1 cellular context compared by ENCODE assay signal in the genomic region with DNA sequence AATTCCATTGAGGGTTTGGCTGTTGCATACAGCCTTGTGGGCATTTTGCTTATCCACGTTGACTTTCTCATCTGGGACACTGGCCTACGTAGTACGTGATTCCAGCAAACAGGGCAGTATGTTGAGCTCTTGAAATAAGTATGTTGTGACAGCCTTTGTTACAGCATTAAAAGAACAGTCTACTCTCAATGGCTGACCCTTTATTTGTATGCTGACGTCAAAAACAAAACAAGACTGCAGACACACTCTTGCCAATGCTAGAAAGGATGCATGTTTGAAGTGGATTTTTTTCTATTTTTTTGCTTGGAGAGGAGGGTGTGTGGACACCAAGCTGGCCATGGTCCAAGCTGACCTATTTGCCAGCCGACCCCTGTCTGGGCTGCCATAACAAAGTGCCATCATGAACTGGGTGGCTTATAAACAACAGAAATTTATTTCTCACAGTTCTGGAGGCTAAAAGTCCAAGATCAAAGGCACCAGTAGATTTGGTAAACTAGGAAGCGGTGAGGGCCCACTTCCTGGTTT.
TF ChIP-seq lines count a peak whose summit lies in the region.

No MANE protein-coding gene starts in this region.

TF ChIP-seq in H1, 55 proteins besides CTCF, POLR2A, EP300 and RAD21:
- TF ChIP-seq RXRA (IDR thresholded peaks at IDR 0.05; ENCODE audit: insufficient read depth, low read depth, low read length) (no peak), CBX8 (IDR thresholded peaks at IDR 0.05; ENCODE audit: borderline replicate concordance, low read depth, low read length) (no peak), TEAD4 (IDR thresholded peaks at IDR 0.05; ENCODE audit: low read depth, low read length) (no peak), SP1 (IDR thresholded peaks at IDR 0.05; ENCODE audit: low read depth, low read length) (no peak)
